In genomic region chr16:2092866-2093265, GRCh38 we compare ENCODE assay signal across 21 cellular contexts. TPM values are rescaled to one million over a fixed set of nuclear protein-coding genes. Genes with fewer than 3 reads are reported as not detected.
A peak's percentile ranks its signal among the peaks of the same experiment; 100 is the strongest.
DNase-seq lines count a peak whose midpoint lies in the region; FAIRE-seq and TF ChIP-seq lines count a peak whose summit lies in the region.
"Had no signal": no experiment of that assay in that cellular context is flagged by ENCODE, and none has a peak within 500 bp of the region (broad histone marks: within the 10 kb centered on the region; RNA-seq: fewer than 3 reads in every experiment).

No MANE protein-coding gene starts in this region.

- H3K4me1 Mint-ChIP-seq in nephron progenitor cell, result peaks cover 10% of the 10 kb centered on the region

- TF ChIP-seq POLR2A in transverse colon (IDR thresholded peaks at IDR 0.05), result no peak

- H3K4me1 ChIP-seq in duodenal mucosa (ENCODE audit: control insufficient read depth in 1 of 2, insufficient read depth in 2 of 2, low read length in 2 of 2) (peaks cover 11 to 25% of the 10 kb centered on the region in 2 donors), transverse colon (peaks cover 4 to 39% (median 27%) of the 10 kb centered on the region in 4 donors)

- no peaks in the 10 kb centered on the region for H3K27me3 ChIP-seq in duodenal mucosa (ENCODE audit: control insufficient read depth in 1 of 2, insufficient read depth in 2 of 2, low read length in 2 of 2)
- no peaks in the 10 kb centered on the region for H3K27me3 ChIP-seq in transverse colon
- H3K27me3 ChIP-seq: BLaER1, SJSA1 had no signal

- no peak overlapping the region for H3K27ac ChIP-seq in duodenal mucosa (ENCODE audit: low read depth, low read length)
- H3K27ac ChIP-seq in transverse colon, result peak overlapping the region; percentile 85 to 93 (median 90)
- H3K27ac ChIP-seq: BLaER1, SJSA1 had no signal

- H3K27ac Mint-ChIP-seq in nephron progenitor cell, result no peak overlapping the region
- H3K27ac Mint-ChIP-seq: CD8-positive, alpha-beta T cell had no signal

- H3K9me3 Mint-ChIP-seq in nephron progenitor cell, result no peaks in the 10 kb centered on the region
- H3K9me3 Mint-ChIP-seq: CD8-positive, alpha-beta T cell had no signal

- no peaks in the 10 kb centered on the region for H3K9me3 ChIP-seq in duodenal mucosa (ENCODE audit: control insufficient read depth in 1 of 2, low read length in 2 of 2)
- no peaks in the 10 kb centered on the region for H3K9me3 ChIP-seq in transverse colon
- H3K9me3 ChIP-seq: BLaER1, SJSA1 had no signal

- H3K4me3 Mint-ChIP-seq in nephron progenitor cell, result peak overlapping the region; percentile 40
- H3K4me3 Mint-ChIP-seq: CD8-positive, alpha-beta T cell had no signal

- intact Hi-C loops in transverse colon (cut with DNase I; ENCODE audit: low total_unique reads), result no loop called here

- 84% methylated on average over 13 of the region's 13 CpGs; no CpG with 5 or more reads in 1 of the 2 donors for WGBS in transverse colon (ENCODE audit: low coverage in 1 of 2), 2 donors

- FAIRE-seq in GM19239 (lab: Jason Lieb, UNC), result no peak
- FAIRE-seq: HepG2 had no signal

- in situ Hi-C loops in transverse colon (cut with MboI; ENCODE audit: low pct_ligation_motif_present in 1 of 4, low pct_unique_long_range_greater_than_20kb in 1 of 4, low sequenced_read_pairs in 3 of 4), result no loop called here
- in situ Hi-C loops in KBM-7 (cut with MboI; ENCODE audit: low pct_unique_long_range_greater_than_20kb, low sequenced_read_pairs), result no loop called here

- peaks cover 17% of the 10 kb centered on the region for H3K36me3 Mint-ChIP-seq in nephron progenitor cell (ENCODE audit: low read depth)

- H3K27me3 Mint-ChIP-seq in nephron progenitor cell (ENCODE audit: low read depth, poor library complexity), result no peaks in the 10 kb centered on the region

- no peak for TF ChIP-seq CTCF in nephron progenitor cell (IDR thresholded peaks at IDR 0.05)
- TF ChIP-seq CTCF in transverse colon (IDR thresholded peaks at IDR 0.05), result no peak

- H3K36me3 ChIP-seq in duodenal mucosa (ENCODE audit: control insufficient read depth in 1 of 2, insufficient read depth in 2 of 2, low read length in 2 of 2) (peaks cover 9 to 65% of the 10 kb centered on the region in 2 donors), transverse colon (peaks cover 0 to 18% (median 4%) of the 10 kb centered on the region in 4 donors)

- H3K9ac ChIP-seq in duodenal mucosa (ENCODE audit: low read depth in 1 of 2, low read length in 2 of 2), result peak overlapping the region in 1 of 2 donors; percentile 18
- H3K9ac ChIP-seq: BLaER1 had no signal

- H3K4me3 ChIP-seq in duodenal mucosa (ENCODE audit: low read depth in 1 of 2, low read length in 2 of 2) (peak overlapping the region; percentile 45 to 70), transverse colon (no peak overlapping the region)
- H3K4me3 ChIP-seq: BLaER1, SJSA1 had no signal

- no peak for TF ChIP-seq EP300 in transverse colon (IDR thresholded peaks at IDR 0.05; ENCODE audit: low read depth)

- peak; percentile 34 for DNase-seq in DMS53 (lab: John Stamatoyannopoulos, UW)
- DNase-seq in DMS53 treated with DMSO at 0.1 percent for 48 hours (lab: John Stamatoyannopoulos, UW; ENCODE audit: unreplicated experiment), result no peak
- DNase-seq in nephron progenitor cell, result no peak
- DNase-seq in transverse colon, result no peak
- DNase-seq in KBM-7, result no peak
- no peak for DNase-seq in GM19239 (ENCODE audit: insufficient read length, low spot score)
- no peak for DNase-seq in central memory CD4-positive, alpha-beta T cell
- DNase-seq: 8988T; CD8-positive, alpha-beta T cell; EL; H7; Karpas-422; MM.1S; NCI-H1092 treated with DMSO at 0.1 percent for 48 hours; NCI-H2081 treated with DMSO at 0.1 percent for 48 hours; NCI-H510A; NCI-H774 had no signal

RNA-seq across cellular contexts. Expression of gene PKD1, which starts 42.8 kb away (rescaled TPM):
- total RNA-seq in transverse colon, result 1,000 to 10,000 TPM in 1 of 4 donors, 100 to 1,000 TPM in 3; 131 to 1,015 (median 289) TPM

RNA-seq across cellular contexts. Expression of gene TSC2, which starts 45.1 kb away (rescaled TPM):
- 100 to 1,000 TPM in 2 of 4 donors, 10 to 100 TPM in 2; 88.3 to 206 (median 127) TPM for total RNA-seq in transverse colon

RNA-seq across cellular contexts. Expression of gene NTHL1, which starts 45.2 kb away (rescaled TPM):
- total RNA-seq in transverse colon, result 10 to 100 TPM; 12.7 to 32.9 (median 23.2) TPM

RNA-seq across cellular contexts. Expression of gene RAB26, which starts 55.6 kb away (rescaled TPM):
- 10 to 100 TPM in 3 of 4 donors, 1 to 10 TPM in 1; 8.3 to 28.4 (median 14.2) TPM for total RNA-seq in transverse colon
- total RNA-seq: CD8-positive, alpha-beta T cell had no signal

Comparison
In these comparisons a context has a peak if more than half of its experiments do, and no peak if none do; other contexts are left out.
1. H3K4me3 ChIP-seq: peak in duodenal mucosa (2 of 2); none in transverse colon (0 of 4).